ENCODE assay signal across 17 cellular contexts in the genomic region with DNA sequence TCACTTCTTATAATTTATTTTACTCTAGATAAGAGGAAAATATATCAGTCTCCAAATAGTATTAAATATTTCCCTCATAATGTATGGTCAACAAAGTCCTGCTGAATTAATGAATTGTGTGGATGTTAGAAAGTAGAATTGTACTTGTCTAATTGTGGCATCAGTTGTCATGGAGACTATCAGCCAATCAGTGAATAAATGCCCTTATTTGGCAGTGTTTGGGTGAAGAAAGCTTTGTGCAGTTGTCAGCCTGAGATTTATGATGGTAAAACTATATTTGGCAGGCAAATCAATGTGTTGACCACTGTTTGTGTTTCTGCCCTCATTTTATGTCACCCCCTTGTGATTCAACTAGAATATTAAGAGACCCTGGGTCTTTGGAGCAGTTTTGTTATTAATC.
DNase-seq lines count a peak whose midpoint lies in the region; ATAC-seq and TF ChIP-seq lines count a peak whose summit lies in the region.
"Had no signal": no experiment of that assay in that cellular context is flagged by ENCODE, and none has a peak within 500 bp of the region (broad histone marks: within the 10 kb centered on the region; RNA-seq: fewer than 3 reads in every experiment).

No MANE protein-coding gene starts in this region.

- H3K4me1 Mint-ChIP-seq in activated CD4-positive, alpha-beta T cell treated with anti-CD3 and anti-CD28 coated beads for 36 hours, result peaks cover 8% of the 10 kb centered on the region
- H3K4me1 Mint-ChIP-seq: IgD-negative memory B cell had no signal

- H3K27ac ChIP-seq in iPS-18a (ENCODE audit: low read length) (peak overlapping the region; percentile 41), colonic mucosa (no peak overlapping the region)
- H3K27ac ChIP-seq: HL-60, neural progenitor cell, spleen had no signal

- H3K36me3 ChIP-seq in iPS-18a (ENCODE audit: control insufficient read depth, low read depth, low read length) (no peaks in the 10 kb centered on the region), colonic mucosa (no peaks in the 10 kb centered on the region)
- H3K36me3 ChIP-seq: neural progenitor cell, spleen had no signal

- TF ChIP-seq CTCF in colonic mucosa (IDR thresholded peaks at IDR 0.05), result no peak

- peak; percentile 29 for DNase-seq in DMS 273 treated with DMSO at 0.1 percent for 48 hours (lab: John Stamatoyannopoulos, UW)
- peak; percentile 26 for DNase-seq in HEK293T (ENCODE audit: extremely low spot score)
- DNase-seq in NCI-H748 treated with DMSO at 0.1 percent for 48 hours (lab: John Stamatoyannopoulos, UW), result peak; percentile 67
- DNase-seq in activated CD4-positive, alpha-beta T cell treated with anti-CD3 and anti-CD28 coated beads for 36 hours, result no peak
- DNase-seq in NCI-H187 treated with DMSO at 0.1 percent for 48 hours (lab: John Stamatoyannopoulos, UW), result no peak
- no peak for DNase-seq in colonic mucosa
- DNase-seq: activated CD4-positive, alpha-beta T cell treated with anti-CD3 and anti-CD28 coated beads, Interleukin-2, amount 10 ng/mL, durations not matched to agents 24 days and 14 days; activated naive CD8-positive, alpha-beta T cell treated with anti-CD3 and anti-CD28 coated beads, Interleukin-2, amount 50 U/mL, for 24 hours; HCEC 1CT; left ventricle myocardium superior; mucosa of descending colon; spleen had no signal

- H3K4me3 Mint-ChIP-seq in activated CD4-positive, alpha-beta T cell treated with anti-CD3 and anti-CD28 coated beads for 36 hours, result no peak overlapping the region
- H3K4me3 Mint-ChIP-seq: activated CD4-positive, alpha-beta T cell treated with anti-CD3 and anti-CD28 coated beads, Interleukin-2, amount 10 ng/mL, durations not matched to agents 24 days and 14 days; activated naive CD8-positive, alpha-beta T cell treated with anti-CD3 and anti-CD28 coated beads, Interleukin-2, amount 50 U/mL, for 24 hours; IgD-negative memory B cell; neural progenitor cell had no signal

- no peak for ATAC-seq in HG03097 (IDR thresholded peaks at IDR 0.05; ENCODE audit: low FRiP score, unreplicated experiment)
- no peak for ATAC-seq in activated CD4-positive, alpha-beta T cell treated with anti-CD3 and anti-CD28 coated beads for 36 hours
- ATAC-seq: activated naive CD8-positive, alpha-beta T cell treated with anti-CD3 and anti-CD28 coated beads, Interleukin-2, amount 50 U/mL, for 24 hours; left ventricle myocardium superior; mucosa of descending colon had no signal

- H3K4me3 ChIP-seq in iPS-18a (ENCODE audit: low read length), result no peak overlapping the region
- H3K4me3 ChIP-seq in colonic mucosa, result no peak overlapping the region
- H3K4me3 ChIP-seq: mucosa of descending colon, neural progenitor cell, spleen had no signal

- no peaks in the 10 kb centered on the region for H3K27me3 ChIP-seq in iPS-18a (ENCODE audit: control insufficient read depth, insufficient read depth, low read length)
- H3K27me3 ChIP-seq in colonic mucosa, result no peaks in the 10 kb centered on the region
- H3K27me3 ChIP-seq: neural progenitor cell had no signal

- H3K4me1 ChIP-seq in iPS-18a (ENCODE audit: control insufficient read depth, low read depth, low read length) (no peaks in the 10 kb centered on the region), colonic mucosa (no peaks in the 10 kb centered on the region)
- H3K4me1 ChIP-seq: neural progenitor cell, spleen had no signal

- CTCF ChIA-PET in HEK293T (lab: Yijun Ruan, JAX), result no interaction called here
- CTCF ChIA-PET in activated CD4-positive, alpha-beta T cell treated with anti-CD3 and anti-CD28 coated beads for 36 hours (lab: Charles Lee), result no interaction called here

- H3K9me3 ChIP-seq in iPS-18a (ENCODE audit: control insufficient read depth, low read depth, low read length) (no peaks in the 10 kb centered on the region), colonic mucosa (no peaks in the 10 kb centered on the region)
- H3K9me3 ChIP-seq: mucosa of descending colon, spleen had no signal

- intact Hi-C loops in activated CD4-positive, alpha-beta T cell treated with anti-CD3 and anti-CD28 coated beads for 36 hours (cut with DNase I, micrococcal nuclease), result no loop called here
- intact Hi-C loops in colonic mucosa (cut with DNase I), result no loop called here

- POLR2A ChIA-PET in HEK293T (lab: Yijun Ruan, JAX), result no interaction called here
- POLR2A ChIA-PET in activated CD4-positive, alpha-beta T cell treated with anti-CD3 and anti-CD28 coated beads for 36 hours (lab: Charles Lee), result no interaction called here

- H3K9me3 Mint-ChIP-seq in activated CD4-positive, alpha-beta T cell treated with anti-CD3 and anti-CD28 coated beads for 36 hours (ENCODE audit: low read depth), result no peaks in the 10 kb centered on the region
- H3K9me3 Mint-ChIP-seq: activated CD4-positive, alpha-beta T cell treated with anti-CD3 and anti-CD28 coated beads, Interleukin-2, amount 10 ng/mL, durations not matched to agents 24 days and 14 days; activated naive CD8-positive, alpha-beta T cell treated with anti-CD3 and anti-CD28 coated beads, Interleukin-2, amount 50 U/mL, for 24 hours; IgD-negative memory B cell had no signal

- H3K27me3 Mint-ChIP-seq in activated CD4-positive, alpha-beta T cell treated with anti-CD3 and anti-CD28 coated beads for 36 hours, result peaks cover 11% of the 10 kb centered on the region

- H3K9ac ChIP-seq in iPS-18a (ENCODE audit: low read length) (no peak overlapping the region), colonic mucosa (ENCODE audit: low read depth in 2 of 2, low read length in 2 of 2) (no peak overlapping the region)
- H3K9ac ChIP-seq: neural progenitor cell had no signal

- H3K27ac Mint-ChIP-seq in activated CD4-positive, alpha-beta T cell treated with anti-CD3 and anti-CD28 coated beads for 36 hours, result no peak overlapping the region
- H3K27ac Mint-ChIP-seq: activated CD4-positive, alpha-beta T cell treated with anti-CD3 and anti-CD28 coated beads, Interleukin-2, amount 10 ng/mL, durations not matched to agents 24 days and 14 days; activated naive CD8-positive, alpha-beta T cell treated with anti-CD3 and anti-CD28 coated beads, Interleukin-2, amount 50 U/mL, for 24 hours; IgD-negative memory B cell; neural progenitor cell had no signal

- no peaks in the 10 kb centered on the region for H3K36me3 Mint-ChIP-seq in activated CD4-positive, alpha-beta T cell treated with anti-CD3 and anti-CD28 coated beads for 36 hours (ENCODE audit: low read depth)
- H3K36me3 Mint-ChIP-seq: IgD-negative memory B cell, neural progenitor cell had no signal

TF ChIP-seq in HEK293T, 16 proteins besides CTCF, POLR2A, EP300 and RAD21:
- TF ChIP-seq FOXK2 (IDR thresholded peaks at IDR 0.05) (no peak), L3MBTL2 (conservative IDR thresholded peaks at IDR 0.05) (no peak)
- TF ChIP-seq, protein P1, sequence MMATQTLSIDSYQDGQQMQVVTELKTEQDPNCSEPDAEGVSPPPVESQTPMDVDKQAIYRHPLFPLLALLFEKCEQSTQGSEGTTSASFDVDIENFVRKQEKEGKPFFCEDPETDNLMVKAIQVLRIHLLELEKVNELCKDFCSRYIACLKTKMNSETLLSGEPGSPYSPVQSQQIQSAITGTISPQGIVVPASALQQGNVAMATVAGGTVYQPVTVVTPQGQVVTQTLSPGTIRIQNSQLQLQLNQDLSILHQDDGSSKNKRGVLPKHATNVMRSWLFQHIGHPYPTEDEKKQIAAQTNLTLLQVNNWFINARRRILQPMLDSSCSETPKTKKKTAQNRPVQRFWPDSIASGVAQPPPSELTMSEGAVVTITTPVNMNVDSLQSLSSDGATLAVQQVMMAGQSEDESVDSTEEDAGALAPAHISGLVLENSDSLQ (IDR thresholded peaks at IDR 0.05), result peak; percentile 94

Comparison
In these comparisons a context has a peak if more than half of its experiments do, and no peak if none do; other contexts are left out.
1. DNase-seq: peak in DMS 273 treated with DMSO at 0.1 percent for 48 hours (single experiment), HEK293T (single experiment) and NCI-H748 treated with DMSO at 0.1 percent for 48 hours (single experiment); none in activated CD4-positive, alpha-beta T cell treated with anti-CD3 and anti-CD28 coated beads for 36 hours (single experiment), NCI-H187 treated with DMSO at 0.1 percent for 48 hours (single experiment) and colonic mucosa (single experiment).